19 cellular contexts compared by ENCODE assay signal in genomic region chr14:65204056-65204455, GRCh38.
A peak's percentile ranks its signal among the peaks of the same experiment; 100 is the strongest.
DNase-seq lines count a peak whose midpoint lies in the region; ATAC-seq, FAIRE-seq and TF ChIP-seq lines count a peak whose summit lies in the region.
"Had no signal": no experiment of that assay in that cellular context is flagged by ENCODE, and none has a peak within 500 bp of the region (broad histone marks: within the 10 kb centered on the region; RNA-seq: fewer than 3 reads in every experiment).

No MANE protein-coding gene starts in this region.

- 66% methylated on average over 5 of the region's 5 CpGs for WGBS in A549 (ENCODE audit: missing lambda C conversion rate)

- no peak overlapping the region for H3K4me3 ChIP-seq in A549
- H3K4me3 ChIP-seq in CD4-positive, CD25-positive, alpha-beta regulatory T cell (ENCODE audit: low read depth, low read length) = no peak overlapping the region
- no peak overlapping the region for H3K4me3 ChIP-seq in vagina

- intact Hi-C loops in activated B cell treated with CpG ODN at 0.5 μM for 24 hours (cut with micrococcal nuclease) (no loop called here), vagina (cut with DNase I) (no loop called here)

- H3K27ac ChIP-seq in A549 (no peak overlapping the region), KOPT-K1 (ENCODE audit: low read depth, low read length, poor library complexity, severe bottlenecking) (peak overlapping the region; percentile 98), vagina (no peak overlapping the region), caudate nucleus (ENCODE audit: low read depth, low read length) (no peak overlapping the region)
- H3K27ac ChIP-seq in CD4-positive, CD25-positive, alpha-beta regulatory T cell (ENCODE audit: insufficient read depth, low read length, poor library complexity, severe bottlenecking) = no peak overlapping the region
- H3K27ac ChIP-seq: C4-2B had no signal

- H3K27me3 Mint-ChIP-seq in CD4-positive, CD25-positive, alpha-beta regulatory T cell = no peaks in the 10 kb centered on the region
- H3K27me3 Mint-ChIP-seq in activated B cell treated with CpG ODN at 0.5 μM for 24 hours = no peaks in the 10 kb centered on the region

- peaks cover 0 to 2% (median 0%) of the 10 kb centered on the region in 7 donors for H3K9me3 Mint-ChIP-seq in CD4-positive, CD25-positive, alpha-beta regulatory T cell
- H3K9me3 Mint-ChIP-seq in activated B cell treated with CpG ODN at 0.5 μM for 24 hours = no peaks in the 10 kb centered on the region

- no peaks in the 10 kb centered on the region for H3K36me3 Mint-ChIP-seq in CD4-positive, CD25-positive, alpha-beta regulatory T cell
- H3K36me3 Mint-ChIP-seq in activated B cell treated with CpG ODN at 0.5 μM for 24 hours (ENCODE audit: low read depth) = no peaks in the 10 kb centered on the region

- TF ChIP-seq POLR2A in A549 (IDR thresholded peaks at IDR 0.05; ENCODE audit: low read length) (no peak), vagina (IDR thresholded peaks at IDR 0.05) (no peak)

- H3K27ac Mint-ChIP-seq in CD4-positive, CD25-positive, alpha-beta regulatory T cell = peak overlapping the region in 2 of 3 donors; percentile 9 to 30
- peak overlapping the region; percentile 96 for H3K27ac Mint-ChIP-seq in activated B cell treated with CpG ODN at 0.5 μM for 24 hours

- no peak overlapping the region for H3K4me2 ChIP-seq in A549

- peak overlapping the region in 1 of 4 donors; percentile 27 for H3K4me3 Mint-ChIP-seq in CD4-positive, CD25-positive, alpha-beta regulatory T cell
- no peak overlapping the region for H3K4me3 Mint-ChIP-seq in activated B cell treated with CpG ODN at 0.5 μM for 24 hours

- CTCF ChIA-PET in A549 (lab: Yijun Ruan, JAX) (no interaction called here), activated B cell treated with CpG ODN at 0.5 μM for 24 hours (lab: Charles Lee) (no interaction called here)

- no peak for TF ChIP-seq EP300 in A549 (IDR thresholded peaks at IDR 0.05)

- DNase-seq in A549 (ENCODE audit: low read depth in 1 of 2, low spot score in 1 of 2) (no peak), activated B cell treated with CpG ODN at 0.5 μM for 24 hours (no peak), vagina (ENCODE audit: extremely low spot score in 2 of 2) (no peak), caudate nucleus (lab: John Stamatoyannopoulos, UW) (no peak), middle frontal gyrus (ENCODE audit: extremely low spot score, low spot score) (no peak)
- DNase-seq in CD4-positive, CD25-positive, alpha-beta regulatory T cell = no peak
- DNase-seq: COR-L47, EL, NCI-H1694 treated with DMSO at 0.1 percent for 48 hours, NCI-H2107, NCI-H510A treated with DMSO at 0.1 percent for 48 hours, NCI-H774, PC-3, RPMI8226, SIG-M5 had no signal

- POLR2A ChIA-PET in A549 (lab: Yijun Ruan, JAX) (no interaction called here), activated B cell treated with CpG ODN at 0.5 μM for 24 hours (lab: Charles Lee) (interaction anchor here (1.8 to 5.9 kb wide), 5 partner anchors 9 to 209 kb away, joined by 6 to 112 read pairs (median 73); partner anchors contain the start of gene FUT8)

- no peak for FAIRE-seq in A549 (lab: Jason Lieb, UNC)

- no peaks in the 10 kb centered on the region for H3K27me3 ChIP-seq in CD4-positive, CD25-positive, alpha-beta regulatory T cell (ENCODE audit: control insufficient read depth, insufficient read depth, low read length)
- H3K27me3 ChIP-seq in vagina = no peaks in the 10 kb centered on the region

- H3K4me1 Mint-ChIP-seq in CD4-positive, CD25-positive, alpha-beta regulatory T cell = peaks cover 22 to 40% (median 34%) of the 10 kb centered on the region in 4 donors
- peaks cover 74% of the 10 kb centered on the region for H3K4me1 Mint-ChIP-seq in activated B cell treated with CpG ODN at 0.5 μM for 24 hours

- no peaks in the 10 kb centered on the region for H3K4me1 ChIP-seq in A549
- peaks cover 36% of the 10 kb centered on the region for H3K4me1 ChIP-seq in CD4-positive, CD25-positive, alpha-beta regulatory T cell (ENCODE audit: control insufficient read depth, insufficient read depth, low read length, poor library complexity, severe bottlenecking)
- no peaks in the 10 kb centered on the region for H3K4me1 ChIP-seq in vagina

- no peak for ATAC-seq in A549
- no peak for ATAC-seq in CD4-positive, CD25-positive, alpha-beta regulatory T cell (ENCODE audit: low read depth in 2 of 2)
- no peak for ATAC-seq in activated B cell treated with CpG ODN at 0.5 μM for 24 hours (ENCODE audit: low read depth)
- no peak for ATAC-seq in HG03520 (IDR thresholded peaks at IDR 0.05; ENCODE audit: unreplicated experiment)
- ATAC-seq: PC-3, SK-N-SH treated with all-trans-retinoic acid at 6 μM for 48 hours had no signal

- no peak for TF ChIP-seq RAD21 in A549 (conservative IDR thresholded peaks at IDR 0.05 in 1 of 2, IDR thresholded peaks at IDR 0.05 in 1 of 2)

- no peaks in the 10 kb centered on the region for H3K36me3 ChIP-seq in CD4-positive, CD25-positive, alpha-beta regulatory T cell (ENCODE audit: control insufficient read depth, insufficient read depth, low read length)
- H3K36me3 ChIP-seq in KOPT-K1 (ENCODE audit: insufficient read depth, low read length) = no peaks in the 10 kb centered on the region
- no peaks in the 10 kb centered on the region for H3K36me3 ChIP-seq in vagina

- H3K9me3 ChIP-seq in A549 (no peaks in the 10 kb centered on the region; the same call in 2 of the 3 replicates), KOPT-K1 (ENCODE audit: insufficient read depth, low read length, poor library complexity, severe bottlenecking) (peaks cover 6% of the 10 kb centered on the region), vagina (no peaks in the 10 kb centered on the region)
- no peaks in the 10 kb centered on the region for H3K9me3 ChIP-seq in CD4-positive, CD25-positive, alpha-beta regulatory T cell (ENCODE audit: control insufficient read depth in 2 of 2, low read length in 2 of 2)

- no peak for TF ChIP-seq CTCF in A549 (IDR thresholded peaks at IDR 0.05)
- TF ChIP-seq CTCF in activated B cell treated with CpG ODN at 0.5 μM for 24 hours (IDR thresholded peaks at IDR 0.05) = no peak
- TF ChIP-seq CTCF in vagina (IDR thresholded peaks at IDR 0.05) = no peak

TF ChIP-seq in A549, 52 proteins besides CTCF, POLR2A, EP300 and RAD21:
- TF ChIP-seq HOXB13 (CRISPR knock-in tag; IDR thresholded peaks at IDR 0.05; ENCODE audit: low read depth) (no peak), RFX5 (IDR thresholded peaks at IDR 0.05) (no peak), CBX2 (IDR thresholded peaks at IDR 0.05; ENCODE audit: borderline replicate concordance, low read depth) (no peak), MAFK (IDR thresholded peaks at IDR 0.05; ENCODE audit: partially characterized antibody) (peak; percentile 87)
